ENCODE assay signal across 22 cellular contexts in genomic region chr1:58446368-58446767, GRCh38.
DNase-seq lines count a peak whose midpoint lies in the region; ATAC-seq and TF ChIP-seq lines count a peak whose summit lies in the region.
"Had no signal": no experiment of that assay in that cellular context is flagged by ENCODE, and none has a peak within 500 bp of the region (broad histone marks: within the 10 kb centered on the region; RNA-seq: fewer than 3 reads in every experiment).

No MANE protein-coding gene starts in this region.

- H4K20me1 ChIP-seq in SK-N-SH (ENCODE audit: insufficient read depth) (no peaks in the 10 kb centered on the region), H9 (ENCODE audit: control insufficient read depth, insufficient read depth, insufficient read length) (no peaks in the 10 kb centered on the region)
- H4K20me1 ChIP-seq: BLaER1 treated with 17β-estradiol and CSF1 and Interleukin-3, amounts not matched to agents 10 nM and 100 nM had no signal

- H3K9ac ChIP-seq in SK-N-SH (no peak overlapping the region), liver (ENCODE audit: low read depth in 1 of 2, low read length in 2 of 2) (peak overlapping the region in 1 of 2 donors; percentile 87), H9 (ENCODE audit: extremely low read depth, insufficient read length, low read length) (no peak overlapping the region)
- H3K9ac ChIP-seq: BLaER1 treated with 17β-estradiol and CSF1 and Interleukin-3, amounts not matched to agents 10 nM and 100 nM had no signal

- intact Hi-C loops in left cardiac atrium (cut with DNase I) = no loop called here

- H3K4me1 ChIP-seq in SK-N-SH (ENCODE audit: control insufficient read depth in 1 of 2, insufficient read depth in 2 of 2, low read depth in 1 of 2, low read length in 1 of 2) (peaks cover 4 to 9% of the 10 kb centered on the region in 2 experiments; a peak in 2 of 4 replicates), liver (ENCODE audit: control insufficient read depth in 4 of 4, insufficient read depth in 4 of 4, low read length in 3 of 4) (peaks cover 5 to 39% (median 36%) of the 10 kb centered on the region in 4 donors), H9 (ENCODE audit: insufficient read depth, low read length) (peaks cover 5% of the 10 kb centered on the region; the same call in 1 of the 2 replicates)
- H3K4me1 ChIP-seq: BLaER1 treated with 17β-estradiol and CSF1 and Interleukin-3, amounts not matched to agents 10 nM and 100 nM had no signal

- H3K14ac ChIP-seq in H9 (ENCODE audit: insufficient read depth, low read length) = no peak overlapping the region

- TF ChIP-seq RAD21 in SK-N-SH (IDR thresholded peaks at IDR 0.05; ENCODE audit: low read length) = no peak
- peak in 1 of 2 donors; percentile 44 for TF ChIP-seq RAD21 in liver (IDR thresholded peaks at IDR 0.05)

- H4K5ac ChIP-seq in H9 (ENCODE audit: insufficient read length, low read depth, low read length) = no peak overlapping the region

- H3K9me3 ChIP-seq in SK-N-SH (no peaks in the 10 kb centered on the region), liver (ENCODE audit: control insufficient read depth in 4 of 4, low read length in 3 of 4) (no peaks in the 10 kb centered on the region), H9 (ENCODE audit: control insufficient read depth, low read depth, low read length) (no peaks in the 10 kb centered on the region)
- H3K9me3 ChIP-seq: BLaER1 treated with 17β-estradiol and CSF1 and Interleukin-3, amounts not matched to agents 10 nM and 100 nM had no signal

- H3K9me2 ChIP-seq in SK-N-SH = no peaks in the 10 kb centered on the region

- POLR2A ChIA-PET in SK-N-SH (lab: Yijun Ruan, JAX) = no interaction called here

- no peak overlapping the region for H3K4ac ChIP-seq in H9 (ENCODE audit: low read depth, low read length)

- H3K4me1 Mint-ChIP-seq in type B pancreatic cell (ENCODE audit: unreplicated experiment) (peaks cover 26% of the 10 kb centered on the region), H9 (peaks cover 7 to 21% of the 10 kb centered on the region in 2 experiments)
- H3K4me1 Mint-ChIP-seq: IgD-negative memory B cell had no signal

- TF ChIP-seq CTCF in SK-N-SH (IDR thresholded peaks at IDR 0.05) = no peak
- TF ChIP-seq CTCF in liver (IDR thresholded peaks at IDR 0.05; ENCODE audit: low read depth, low read length, missing input control) = no peak
- no peak for TF ChIP-seq CTCF in type B pancreatic cell (conservative IDR thresholded peaks at IDR 0.05)
- TF ChIP-seq CTCF in H9 (conservative IDR thresholded peaks at IDR 0.05) = no peak

- H3K79me2 ChIP-seq in SK-N-SH (ENCODE audit: insufficient read depth) = no peaks in the 10 kb centered on the region
- no peaks in the 10 kb centered on the region for H3K79me2 ChIP-seq in H9 (ENCODE audit: insufficient read depth, low read length)

- H3K27me3 ChIP-seq in SK-N-SH (ENCODE audit: insufficient read depth) (no peaks in the 10 kb centered on the region), liver (ENCODE audit: control insufficient read depth in 4 of 4, insufficient read depth in 4 of 4, low read length in 3 of 4) (no peaks in the 10 kb centered on the region), H9 (ENCODE audit: insufficient read depth, low read length) (no peaks in the 10 kb centered on the region)
- H3K27me3 ChIP-seq: BLaER1 treated with 17β-estradiol and CSF1 and Interleukin-3, amounts not matched to agents 10 nM and 100 nM had no signal

- ATAC-seq in SK-N-SH treated with all-trans-retinoic acid at 6 μM for 48 hours = no peak
- ATAC-seq in left cardiac atrium = peak; percentile 15 to 21
- ATAC-seq: GM12878, Panc1 had no signal

- H4K91ac ChIP-seq in H9 (ENCODE audit: insufficient read length, low read depth, low read length) = no peak overlapping the region

- no peak overlapping the region for H2BK120ac ChIP-seq in H9 (ENCODE audit: low read depth, low read length, poor library complexity, severe bottlenecking)

- no peak overlapping the region for H3T11ph ChIP-seq in H9 (ENCODE audit: low read length)

- no peaks in the 10 kb centered on the region for H3K23me2 ChIP-seq in H9 (ENCODE audit: insufficient read length, low read depth, low read length, poor library complexity, severe bottlenecking)

- no peak overlapping the region for H2BK15ac ChIP-seq in H9 (ENCODE audit: low read depth, low read length)

- H2BK12ac ChIP-seq in H9 (ENCODE audit: insufficient read length, low read depth, low read length) = no peak overlapping the region

- no peak for DNase-seq in SK-N-SH
- DNase-seq in left cardiac atrium = no peak
- DNase-seq in type B pancreatic cell (ENCODE audit: extremely low spot score, unreplicated experiment) = no peak
- DNase-seq in DMS 273 (lab: John Stamatoyannopoulos, UW; ENCODE audit: unreplicated experiment) = no peak
- no peak for DNase-seq in NCI-H1694 (lab: John Stamatoyannopoulos, UW)
- DNase-seq in H9 = no peak
- DNase-seq: CD8-positive, alpha-beta memory T cell; DND-41; GDM1; HCEC 1CT; Kasumi-1; NCI-H1105; NCI-H1930; NCI-H2171 treated with DMSO at 0.1 percent for 48 hours; NCI-H510A; SHP77 had no signal

- H3K27me3 Mint-ChIP-seq in type B pancreatic cell (no peaks in the 10 kb centered on the region), H9 (ENCODE audit: low read depth) (peaks cover 1% of the 10 kb centered on the region; the same call in 1 of the 2 replicates)
- H3K27me3 Mint-ChIP-seq: IgD-negative memory B cell had no signal

- no peak overlapping the region for H3K4me2 ChIP-seq in SK-N-SH
- no peak overlapping the region for H3K4me2 ChIP-seq in H9 (ENCODE audit: insufficient read depth, insufficient read length, low read length)
- H3K4me2 ChIP-seq: BLaER1 treated with 17β-estradiol and CSF1 and Interleukin-3, amounts not matched to agents 10 nM and 100 nM had no signal

- H2AFZ ChIP-seq in SK-N-SH (ENCODE audit: low read depth) (no peak overlapping the region), H9 (ENCODE audit: low read length) (no peak overlapping the region)

- no peak overlapping the region for H2BK20ac ChIP-seq in H9 (ENCODE audit: low read depth, low read length, poor library complexity, severe bottlenecking)

- no peak overlapping the region for H2AK5ac ChIP-seq in H9 (ENCODE audit: insufficient read length, low read length)

- no peaks in the 10 kb centered on the region for H3K9me3 Mint-ChIP-seq in type B pancreatic cell
- H3K9me3 Mint-ChIP-seq in H9 = no peaks in the 10 kb centered on the region
- H3K9me3 Mint-ChIP-seq: IgD-negative memory B cell had no signal

- no peak overlapping the region for H3K27ac ChIP-seq in SK-N-SH (ENCODE audit: low read depth in 2 of 2, low read length in 1 of 2)
- peak overlapping the region; percentile 89 to 92 for H3K27ac ChIP-seq in liver (ENCODE audit: low read depth in 1 of 2, low read length in 2 of 2)
- H3K27ac ChIP-seq in H9 (ENCODE audit: insufficient read length, low read depth, low read length) = no peak overlapping the region
- H3K27ac ChIP-seq: BLaER1 treated with 17β-estradiol and CSF1 and Interleukin-3, amounts not matched to agents 10 nM and 100 nM had no signal

- H3K27ac Mint-ChIP-seq in type B pancreatic cell (peak overlapping the region; percentile 50), H9 (no peak overlapping the region)

- H3K4me3 Mint-ChIP-seq in type B pancreatic cell (no peak overlapping the region), H9 (no peak overlapping the region)
- H3K4me3 Mint-ChIP-seq: CD8-positive, alpha-beta memory T cell; IgD-negative memory B cell had no signal

- no peak overlapping the region for H4K8ac ChIP-seq in H9 (replicated peaks; ENCODE audit: insufficient read length, low read depth, low read length)

- no peak overlapping the region for H3K18ac ChIP-seq in H9 (ENCODE audit: insufficient read length, low read depth, low read length)

- H3K36me3 Mint-ChIP-seq in type B pancreatic cell = no peaks in the 10 kb centered on the region
- H3K36me3 Mint-ChIP-seq in H9 (ENCODE audit: insufficient read depth in 1 of 3, low read depth in 3 of 3) = no peaks in the 10 kb centered on the region

- H3K23ac ChIP-seq in H9 (ENCODE audit: insufficient read length, low read depth, low read length) = no peak overlapping the region

- H3K36me3 ChIP-seq in SK-N-SH (replicated peaks in 1 of 2; ENCODE audit: control insufficient read depth in 1 of 2, insufficient read depth in 2 of 2, low read length in 1 of 2) = no peaks in the 10 kb centered on the region
- no peaks in the 10 kb centered on the region for H3K36me3 ChIP-seq in liver (ENCODE audit: control insufficient read depth in 4 of 4, insufficient read depth in 3 of 4, low read depth in 1 of 4, low read length in 3 of 4)
- H3K36me3 ChIP-seq: BLaER1 treated with 17β-estradiol and CSF1 and Interleukin-3, amounts not matched to agents 10 nM and 100 nM had no signal

- no peak overlapping the region for H3K56ac ChIP-seq in H9 (ENCODE audit: insufficient read length, low read depth, low read length)

- H2BK5ac ChIP-seq in H9 (ENCODE audit: insufficient read length, low read length) = no peak overlapping the region

- CTCF ChIA-PET in SK-N-SH (lab: Yijun Ruan, JAX) = interaction anchor here (1.6 kb wide), 1 partner anchor 49 kb away, joined by 4 read pairs; no protein-coding TSS in a partner anchor

- no peak overlapping the region for H3K4me3 ChIP-seq in SK-N-SH (ENCODE audit: low read depth in 2 of 2, low read length in 1 of 2)
- H3K4me3 ChIP-seq in liver (ENCODE audit: low read depth in 1 of 3, low read length in 3 of 3) = no peak overlapping the region
- H3K4me3 ChIP-seq: BLaER1 treated with 17β-estradiol and CSF1 and Interleukin-3, amounts not matched to agents 10 nM and 100 nM; GM12878 had no signal

- no peak for TF ChIP-seq EP300 in SK-N-SH (IDR thresholded peaks at IDR 0.05; ENCODE audit: borderline replicate concordance in 1 of 2, low read depth in 1 of 2, low read length in 1 of 2)

- no peaks in the 10 kb centered on the region for H3F3A ChIP-seq in SK-N-SH (replicated peaks; ENCODE audit: insufficient read depth)

- no peaks in the 10 kb centered on the region for H3K79me1 ChIP-seq in H9 (ENCODE audit: insufficient read depth, low read depth, low read length, poor library complexity, severe bottlenecking)

TF ChIP-seq in SK-N-SH treated with all-trans-retinoic acid at 6 μM for 48 hours, 23 proteins besides CTCF, POLR2A, EP300 and RAD21:
- no peak for TF ChIP-seq ZC3H10 (CRISPR knock-in tag; IDR thresholded peaks at IDR 0.05)
- no peak for TF ChIP-seq ZNF8 (CRISPR knock-in tag; IDR thresholded peaks at IDR 0.05)
- peak; percentile 61 for TF ChIP-seq ISL1 (CRISPR knock-in tag; IDR thresholded peaks at IDR 0.05)

TF ChIP-seq in liver, 16 proteins besides CTCF, POLR2A, EP300 and RAD21 (continues in another document):
- TF ChIP-seq MAX (IDR thresholded peaks at IDR 0.05) (peak; percentile 70), GABPA (IDR thresholded peaks at IDR 0.05 in 1 of 2, conservative IDR thresholded peaks at IDR 0.05 in 1 of 2) (no peak), EGR1 (IDR thresholded peaks at IDR 0.05; ENCODE audit: low read depth in 2 of 2) (no peak), HNF4G (IDR thresholded peaks at IDR 0.05) (peak; percentile 91), NR2F2 (IDR thresholded peaks at IDR 0.05) (peak; percentile 37), FOXA1 (IDR thresholded peaks at IDR 0.05) (peak; percentile 77), YY1 (IDR thresholded peaks at IDR 0.05) (peak; percentile 41)

Comparison
In these comparisons a context has a peak if more than half of its experiments do, and no peak if none do; other contexts are left out.
1. H3K27ac ChIP-seq: peak in liver (2 of 2); none in SK-N-SH (0 of 2) and H9 (single experiment).